Comparison of ENCODE assay signal across 14 cellular contexts in the genomic region with DNA sequence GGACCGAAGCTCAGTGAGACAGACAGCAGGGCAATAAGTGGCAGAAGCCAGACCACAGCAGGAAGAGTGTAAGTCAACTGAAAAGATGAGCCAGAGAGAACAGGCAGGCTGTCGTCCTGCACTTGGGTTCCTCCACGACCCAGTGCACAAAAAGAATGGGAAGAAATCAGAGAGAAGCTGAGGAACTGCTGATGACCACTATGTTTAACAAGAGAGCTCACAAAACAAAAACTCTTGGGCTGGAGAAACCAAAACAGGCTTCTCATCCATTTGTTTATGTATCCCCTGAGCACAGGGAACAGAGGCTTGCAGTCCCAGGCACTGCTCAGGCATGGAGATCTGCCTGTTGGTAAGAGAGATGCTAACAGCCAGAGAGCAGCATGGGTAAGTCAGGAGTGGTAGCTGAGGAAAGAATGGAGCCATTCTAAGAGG. TPM values are rescaled to one million over a fixed set of nuclear protein-coding genes. Genes with fewer than 3 reads are reported as not detected.
DNase-seq lines count a peak whose midpoint lies in the region; ATAC-seq and TF ChIP-seq lines count a peak whose summit lies in the region.
"Had no signal": no experiment of that assay in that cellular context is flagged by ENCODE, and none has a peak within 500 bp of the region (broad histone marks: within the 10 kb centered on the region; RNA-seq: fewer than 3 reads in every experiment).

No MANE protein-coding gene starts in this region.

- in situ Hi-C loops in transverse colon (cut with MboI; ENCODE audit: low pct_ligation_motif_present in 1 of 4, low pct_unique_long_range_greater_than_20kb in 1 of 4, low sequenced_read_pairs in 3 of 4), result no loop called here

- no peaks in the 10 kb centered on the region for H3K27me3 ChIP-seq in heart right ventricle
- no peaks in the 10 kb centered on the region for H3K27me3 ChIP-seq in transverse colon
- H3K27me3 ChIP-seq: BE2C had no signal

- H3K4me1 ChIP-seq in heart right ventricle, result peaks cover 24 to 91% (median 67%) of the 10 kb centered on the region in 9 donors
- peaks cover 8 to 54% (median 17%) of the 10 kb centered on the region in 4 donors for H3K4me1 ChIP-seq in transverse colon
- peaks cover 11% of the 10 kb centered on the region for H3K4me1 ChIP-seq in mucosa of descending colon (ENCODE audit: low read depth)
- H3K4me1 ChIP-seq: BE2C had no signal

- H3K4me3 ChIP-seq in heart right ventricle, result no peak overlapping the region
- no peak overlapping the region for H3K4me3 ChIP-seq in transverse colon
- H3K4me3 ChIP-seq in mucosa of descending colon, result no peak overlapping the region
- H3K4me3 ChIP-seq: K562 had no signal

- H3K27me3 Mint-ChIP-seq in chondrocyte (ENCODE audit: low read depth) (no peaks in the 10 kb centered on the region), nephron progenitor cell (ENCODE audit: low read depth, poor library complexity) (no peaks in the 10 kb centered on the region)

- no peak for TF ChIP-seq EP300 in transverse colon (IDR thresholded peaks at IDR 0.05; ENCODE audit: low read depth)

- H3K27ac Mint-ChIP-seq in chondrocyte (ENCODE audit: unreplicated experiment) (peak overlapping the region; percentile 52), nephron progenitor cell (peak overlapping the region; percentile 98)

- H3K9me3 ChIP-seq in heart right ventricle (no peaks in the 10 kb centered on the region), transverse colon (no peaks in the 10 kb centered on the region), mucosa of descending colon (no peaks in the 10 kb centered on the region)
- H3K9me3 ChIP-seq: BE2C had no signal

- no peak overlapping the region for H3K4me3 Mint-ChIP-seq in chondrocyte (ENCODE audit: unreplicated experiment)
- H3K4me3 Mint-ChIP-seq in nephron progenitor cell, result no peak overlapping the region

- intact Hi-C loops in heart right ventricle (cut with DNase I) (no loop called here), left ventricle myocardium superior (cut with micrococcal nuclease) (no loop called here), transverse colon (cut with DNase I; ENCODE audit: low total_unique reads) (no loop called here), mucosa of descending colon (cut with DNase I, micrococcal nuclease) (no loop called here)

- peaks cover 11% of the 10 kb centered on the region for H3K36me3 Mint-ChIP-seq in chondrocyte (ENCODE audit: low read depth)
- peaks cover 64% of the 10 kb centered on the region for H3K36me3 Mint-ChIP-seq in nephron progenitor cell (ENCODE audit: low read depth)

- ATAC-seq in heart right ventricle (no peak), left ventricle myocardium superior (no peak), mucosa of descending colon (no peak), GM18502 (IDR thresholded peaks at IDR 0.05; ENCODE audit: poor library complexity, unreplicated experiment) (no peak)
- ATAC-seq: K562 had no signal

- H3K4me1 Mint-ChIP-seq in chondrocyte (ENCODE audit: low read depth), result peaks cover 27% of the 10 kb centered on the region
- H3K4me1 Mint-ChIP-seq in nephron progenitor cell, result peaks cover 35% of the 10 kb centered on the region

- H3K27ac ChIP-seq in heart right ventricle (peak overlapping the region; percentile 24 to 80 (median 58)), transverse colon (peak overlapping the region; percentile 57 to 79 (median 61))

- DNase-seq in heart right ventricle, result no peak
- DNase-seq in left ventricle myocardium superior, result no peak
- DNase-seq in chondrocyte (ENCODE audit: low spot score), result no peak
- DNase-seq in nephron progenitor cell, result no peak
- DNase-seq in transverse colon, result no peak
- DNase-seq in mucosa of descending colon, result no peak
- no peak for DNase-seq in NCI-H2171 treated with DMSO at 0.1 percent for 48 hours (lab: John Stamatoyannopoulos, UW)
- DNase-seq: BE2C, HCEC 1CT, NCI-H345, occipital lobe, RPMI8226 had no signal

- no peak for TF ChIP-seq CTCF in heart right ventricle (IDR thresholded peaks at IDR 0.05)
- no peak for TF ChIP-seq CTCF in chondrocyte (IDR thresholded peaks at IDR 0.05)
- TF ChIP-seq CTCF in nephron progenitor cell (IDR thresholded peaks at IDR 0.05), result no peak
- TF ChIP-seq CTCF in transverse colon (IDR thresholded peaks at IDR 0.05), result no peak
- TF ChIP-seq CTCF in mucosa of descending colon (IDR thresholded peaks at IDR 0.05), result no peak

- TF ChIP-seq POLR2A in transverse colon (IDR thresholded peaks at IDR 0.05), result no peak

- H3K36me3 ChIP-seq in heart right ventricle (peaks cover 0 to 78% (median 28%) of the 10 kb centered on the region in 9 donors), transverse colon (peaks cover 0 to 19% (median 7%) of the 10 kb centered on the region in 4 donors), mucosa of descending colon (ENCODE audit: low read depth) (peaks cover 3% of the 10 kb centered on the region)

- 14 to 31% methylated on average over 3 of the region's 3 CpGs for WGBS in heart right ventricle, 2 donors
- 61% methylated on average over 3 of the region's 3 CpGs; no CpG with 5 or more reads in 1 of the 2 donors for WGBS in transverse colon (ENCODE audit: low coverage in 1 of 2), 2 donors

- H3K9me3 Mint-ChIP-seq in chondrocyte (ENCODE audit: low read depth) (no peaks in the 10 kb centered on the region), nephron progenitor cell (no peaks in the 10 kb centered on the region)

RNA-seq across cellular contexts. Expression of gene AKAP8L, which starts 14.0 kb away (rescaled TPM):
- total RNA-seq in heart right ventricle (100 to 1,000 TPM in 1 of 10 donors, 10 to 100 TPM in 9; 45.2 to 101 (median 63.1) TPM), left ventricle myocardium superior (82.5 TPM), chondrocyte (69.5 to 103 TPM (median 76.0 TPM) in 3 replicates), transverse colon (100 to 1,000 TPM; 112 to 329 (median 172) TPM), mucosa of descending colon (100 to 1,000 TPM in 1 of 3 donors, 10 to 100 TPM in 2; 74.4 to 111 (median 96.0) TPM)
- polyA plus RNA-seq in heart right ventricle, result 100 to 1,000 TPM in 1 of 2 donors, 10 to 100 TPM in 1; 53.6 to 140 TPM

RNA-seq across cellular contexts. Expression of gene AKAP8, which starts 25.2 kb away (rescaled TPM):
- total RNA-seq in heart right ventricle (10 to 100 TPM; 15.7 to 32.2 (median 18.6) TPM), left ventricle myocardium superior (24.0 TPM), chondrocyte (21.3 to 23.5 TPM (median 23.0 TPM) in 3 replicates), transverse colon (10 to 100 TPM; 21.6 to 75.2 (median 47.5) TPM), mucosa of descending colon (10 to 100 TPM; 37.8 to 50.0 (median 41.3) TPM)
- 10 to 100 TPM; 12.8 to 21.8 TPM for polyA plus RNA-seq in heart right ventricle

RNA-seq across cellular contexts. Expression of gene WIZ, which starts 45.0 kb away (rescaled TPM):
- total RNA-seq in heart right ventricle, result 10 to 100 TPM; 19.5 to 34.3 (median 21.3) TPM
- 10 to 100 TPM; 18.7 to 25.7 TPM for polyA plus RNA-seq in heart right ventricle
- 32.2 TPM for total RNA-seq in left ventricle myocardium superior
- 50.6 to 54.0 TPM (median 52.4 TPM) in 3 replicates for total RNA-seq in chondrocyte
- 10 to 100 TPM; 31.0 to 63.6 (median 42.0) TPM for total RNA-seq in transverse colon
- 10 to 100 TPM; 26.7 to 39.9 (median 28.1) TPM for total RNA-seq in mucosa of descending colon

RNA-seq across cellular contexts. Expression of gene RASAL3, which starts 59.5 kb away (rescaled TPM):
- 1 to 10 TPM in 5 of 10 donors, under 1 TPM in 5; 0.19 to 6.6 (median 0.85) TPM for total RNA-seq in heart right ventricle
- polyA plus RNA-seq in heart right ventricle, result 1 to 10 TPM in 1 of 2 donors, under 1 TPM in 1; 0.64 to 1.6 TPM
- total RNA-seq in left ventricle myocardium superior, result 2.0 TPM
- total RNA-seq in chondrocyte, result 0.05 TPM in 1 of 3 replicates, not detected in the others
- total RNA-seq in transverse colon, result 100 to 1,000 TPM in 1 of 4 donors, 10 to 100 TPM in 1, 1 to 10 TPM in 2; 1.9 to 117 (median 15.3) TPM
- total RNA-seq in mucosa of descending colon, result 1 to 10 TPM; 4.0 to 5.2 (median 5.1) TPM
